ENCODE assay signal across 1 cellular context in genomic region chr5:141513627-141514329, GRCh38.
A peak's percentile ranks its signal among the peaks of the same experiment; 100 is the strongest.
TF ChIP-seq lines count a peak whose summit lies in the region.

No MANE protein-coding gene starts in this region.

TF ChIP-seq in GM12878, 131 proteins besides CTCF, POLR2A, EP300 and RAD21 (continued from another document):
- 0 out of 2 replicates have a peak, but pooled peaks have one; percentile 7 for TF ChIP-seq ZNF687 (IDR thresholded peaks at IDR 0.05)
- TF ChIP-seq KLF5 (IDR thresholded peaks at IDR 0.05; ENCODE audit: partially characterized antibody) = no peak
- no peak for TF ChIP-seq SUPT20H (IDR thresholded peaks at IDR 0.05; ENCODE audit: borderline replicate concordance, control insufficient read depth, low read depth, low read length)
- TF ChIP-seq POLR2AphosphoS5 (IDR thresholded peaks at IDR 0.05; ENCODE audit: low read length) = no peak
- TF ChIP-seq BCL11A (IDR thresholded peaks at IDR 0.05; ENCODE audit: low read depth, low read length) = peak; percentile 53; the same call in 1 of the 2 replicates
- TF ChIP-seq CBFB (IDR thresholded peaks at IDR 0.05; ENCODE audit: low read depth) = peak; percentile 36
- TF ChIP-seq MEF2A (IDR thresholded peaks at IDR 0.05; ENCODE audit: insufficient read depth, low read depth, low read length) = 0 out of 2 replicates have a peak, but pooled peaks have one; percentile 3
- 0 out of 2 replicates have a peak, but pooled peaks have one; percentile 3 for TF ChIP-seq SPI1 (IDR thresholded peaks at IDR 0.05; ENCODE audit: borderline replicate concordance, insufficient read depth, low read depth, low read length)
- TF ChIP-seq RFX5 (IDR thresholded peaks at IDR 0.05; ENCODE audit: low read depth, low read length) = 0 out of 2 replicates have a peak, but pooled peaks have one; percentile 34
- 0 out of 2 replicates have a peak, but pooled peaks have one; percentile 39 for TF ChIP-seq TCF3 (IDR thresholded peaks at IDR 0.05; ENCODE audit: borderline replicate concordance, insufficient read depth, low read depth, low read length)
- peak; percentile 84 to 88 for TF ChIP-seq BHLHE40 (IDR thresholded peaks at IDR 0.05; ENCODE audit: borderline replicate concordance in 1 of 2, low read depth in 2 of 2, low read length in 1 of 2)
- peak; percentile 28; the same call in 1 of the 3 replicates for TF ChIP-seq POU2F2 (IDR thresholded peaks at IDR 0.05; ENCODE audit: borderline replicate concordance, low read depth, low read length)
- 0 out of 2 replicates have a peak, but pooled peaks have one; percentile 24 for TF ChIP-seq ZBED1 (IDR thresholded peaks at IDR 0.05; ENCODE audit: borderline replicate concordance)
- TF ChIP-seq SRF (IDR thresholded peaks at IDR 0.05; ENCODE audit: low read depth in 2 of 2, low read length in 2 of 2) = no peak
- no peak for TF ChIP-seq PAX8 (IDR thresholded peaks at IDR 0.05)
- TF ChIP-seq TCF12 (IDR thresholded peaks at IDR 0.05; ENCODE audit: low read depth, low read length) = no peak
- no peak for TF ChIP-seq RCOR1 (conservative IDR thresholded peaks at IDR 0.05; ENCODE audit: low read depth, low read length)
- TF ChIP-seq TBL1XR1 (IDR thresholded peaks at IDR 0.05; ENCODE audit: low read depth, low read length) = no peak
- TF ChIP-seq CEBPB (IDR thresholded peaks at IDR 0.05; ENCODE audit: borderline replicate concordance in 1 of 2, low read depth in 2 of 2, low read length in 2 of 2) = no peak
- TF ChIP-seq ATF3 (IDR thresholded peaks at IDR 0.05; ENCODE audit: borderline replicate concordance, extremely low read depth, low read depth, low read length) = no peak
- 0 out of 2 replicates have a peak, but pooled peaks have one; percentile 20 for TF ChIP-seq SMARCA5 (IDR thresholded peaks at IDR 0.05)
- TF ChIP-seq IKZF1 (conservative IDR thresholded peaks at IDR 0.05) = peak; percentile 64; the same call in 1 of the 2 replicates
- peak; percentile 67 for TF ChIP-seq SKIL (IDR thresholded peaks at IDR 0.05; ENCODE audit: low read depth, poor library complexity, severe bottlenecking)
- TF ChIP-seq NKRF (conservative IDR thresholded peaks at IDR 0.05) = 0 out of 2 replicates have a peak, but pooled peaks have one; percentile 30
- TF ChIP-seq MXI1 (IDR thresholded peaks at IDR 0.05; ENCODE audit: low read depth, low read length) = peak; percentile 25; the same call in 1 of the 2 replicates
- 0 out of 2 replicates have a peak, but pooled peaks have one; percentile 21 for TF ChIP-seq CREM (IDR thresholded peaks at IDR 0.05; ENCODE audit: low read depth)
- TF ChIP-seq BMI1 (IDR thresholded peaks at IDR 0.05; ENCODE audit: borderline replicate concordance) = peak; percentile 96
- no peak for TF ChIP-seq ASH2L (IDR thresholded peaks at IDR 0.05; ENCODE audit: borderline replicate concordance, low read depth)
- no peak for TF ChIP-seq ATF2 (IDR thresholded peaks at IDR 0.05; ENCODE audit: low read length)
- no peak for TF ChIP-seq YBX1 (IDR thresholded peaks at IDR 0.05)
- peak; percentile 42; the same call in 1 of the 2 replicates for TF ChIP-seq YY1 (IDR thresholded peaks at IDR 0.05; ENCODE audit: low read depth, low read length)
- TF ChIP-seq GATAD2B (conservative IDR thresholded peaks at IDR 0.05; ENCODE audit: low read depth) = 0 out of 2 replicates have a peak, but pooled peaks have one; percentile 49
- TF ChIP-seq IRF5 (IDR thresholded peaks at IDR 0.05; ENCODE audit: borderline replicate concordance) = peak; percentile 47; the same call in 1 of the 2 replicates
- 0 out of 2 replicates have a peak, but pooled peaks have one; percentile 24 for TF ChIP-seq ZBTB40 (IDR thresholded peaks at IDR 0.05; ENCODE audit: borderline replicate concordance)
- TF ChIP-seq SIN3A (IDR thresholded peaks at IDR 0.05; ENCODE audit: low read depth, low read length) = peak; percentile 62; the same call in 1 of the 2 replicates
- no peak for TF ChIP-seq RAD51 (IDR thresholded peaks at IDR 0.05)
- TF ChIP-seq CHD2 (IDR thresholded peaks at IDR 0.05; ENCODE audit: borderline replicate concordance, low read depth, low read length) = peak; percentile 55; the same call in 1 of the 2 replicates
- peak; percentile 70 to 79 for TF ChIP-seq IKZF2 (IDR thresholded peaks at IDR 0.05)
- peak; percentile 61 for TF ChIP-seq MEF2B (IDR thresholded peaks at IDR 0.05; ENCODE audit: partially characterized antibody, poor library complexity, severe bottlenecking)
- peak in 1 of 2 experiments; percentile 95; a peak in 2 of 3 replicates for TF ChIP-seq EGR1 (IDR thresholded peaks at IDR 0.05; ENCODE audit: borderline replicate concordance in 1 of 2, low read depth in 2 of 2, low read length in 2 of 2)
- TF ChIP-seq PKNOX1 (IDR thresholded peaks at IDR 0.05) = 0 out of 2 replicates have a peak, but pooled peaks have one; percentile 6
- peak; percentile 56 for TF ChIP-seq MTA2 (IDR thresholded peaks at IDR 0.05; ENCODE audit: low read depth)
- TF ChIP-seq NBN (IDR thresholded peaks at IDR 0.05) = 0 out of 2 replicates have a peak, but pooled peaks have one; percentile 46
- TF ChIP-seq FOXK2 (IDR thresholded peaks at IDR 0.05) = no peak
- no peak for TF ChIP-seq HCFC1 (IDR thresholded peaks at IDR 0.05; ENCODE audit: low read length)
- TF ChIP-seq ATF7 (IDR thresholded peaks at IDR 0.05; ENCODE audit: low read depth) = no peak
TF ChIP-seq in GM12878: peak in this region for 32.
